9 cellular contexts compared by ENCODE assay signal in genomic region chr17:14068542-14069250, GRCh38. TPM values are rescaled to one million over a fixed set of nuclear protein-coding genes. Genes with fewer than 3 reads are reported as not detected.
DNase-seq lines count a peak whose midpoint lies in the region; ATAC-seq, FAIRE-seq and TF ChIP-seq lines count a peak whose summit lies in the region.
"Had no signal": no experiment of that assay in that cellular context is flagged by ENCODE, and none has a peak within 500 bp of the region (broad histone marks: within the 10 kb centered on the region; RNA-seq: fewer than 3 reads in every experiment).

No MANE protein-coding gene starts in this region.

- H3K4me1 Mint-ChIP-seq in activated CD4-positive, alpha-beta T cell treated with anti-CD3 and anti-CD28 coated beads, Interleukin-2, amount 10 ng/mL, durations not matched to agents 24 days and 14 days = peaks cover 49% of the 10 kb centered on the region
- peaks cover 13% of the 10 kb centered on the region for H3K4me1 Mint-ChIP-seq in astrocyte (ENCODE audit: low read depth, unreplicated experiment)

- no peaks in the 10 kb centered on the region for H3K9me3 Mint-ChIP-seq in activated CD4-positive, alpha-beta T cell treated with anti-CD3 and anti-CD28 coated beads, Interleukin-2, amount 10 ng/mL, durations not matched to agents 24 days and 14 days
- H3K9me3 Mint-ChIP-seq in astrocyte (ENCODE audit: unreplicated experiment) = no peaks in the 10 kb centered on the region

- DNase-seq in activated CD4-positive, alpha-beta T cell treated with anti-CD3 and anti-CD28 coated beads, Interleukin-2, amount 10 ng/mL, durations not matched to agents 24 days and 14 days = no peak
- no peak for DNase-seq in activated CD4-positive, alpha-beta T cell treated with anti-CD3 and anti-CD28 coated beads for 1 hour
- DNase-seq in astrocyte (ENCODE audit: low read depth) (no peak), mesendoderm (no peak), NCI-H2196 treated with DMSO at 0.1 percent for 48 hours (lab: John Stamatoyannopoulos, UW; ENCODE audit: unreplicated experiment) (no peak), Ammon's horn (ENCODE audit: low spot score) (no peak), hypothalamus (lab: John Stamatoyannopoulos, UW) (no peak)

- H3K4me3 Mint-ChIP-seq in activated CD4-positive, alpha-beta T cell treated with anti-CD3 and anti-CD28 coated beads, Interleukin-2, amount 10 ng/mL, durations not matched to agents 24 days and 14 days = peak overlapping the region; percentile 96
- H3K4me3 Mint-ChIP-seq in astrocyte (ENCODE audit: unreplicated experiment) = peak overlapping the region; percentile 97

- H4K20me1 ChIP-seq in astrocyte (ENCODE audit: insufficient read depth, low read length) = peaks cover 5% of the 10 kb centered on the region

- no peak overlapping the region for H2AK5ac ChIP-seq in mesendoderm (ENCODE audit: low read length)

- H3K27me3 ChIP-seq in astrocyte (ENCODE audit: insufficient read depth, low read length) = no peaks in the 10 kb centered on the region
- no peaks in the 10 kb centered on the region for H3K27me3 ChIP-seq in mesendoderm (ENCODE audit: insufficient read depth, low read length, poor library complexity)

- H2BK15ac ChIP-seq in mesendoderm (replicated peaks; ENCODE audit: low read depth) = no peak overlapping the region

- peaks cover 58% of the 10 kb centered on the region for H3K36me3 Mint-ChIP-seq in activated CD4-positive, alpha-beta T cell treated with anti-CD3 and anti-CD28 coated beads, Interleukin-2, amount 10 ng/mL, durations not matched to agents 24 days and 14 days (ENCODE audit: low read depth)
- peaks cover 2% of the 10 kb centered on the region for H3K36me3 Mint-ChIP-seq in astrocyte (ENCODE audit: low read depth, unreplicated experiment)

- peak overlapping the region; percentile 98 for H2AFZ ChIP-seq in astrocyte (ENCODE audit: low read depth, low read length)

- intact Hi-C loops in activated CD4-positive, alpha-beta T cell treated with anti-CD3 and anti-CD28 coated beads, Interleukin-2, amount 10 ng/mL, durations not matched to agents 24 days and 14 days (cut with micrococcal nuclease) = loop anchor here (1.0 to 2.0 kb wide), 3 partner anchors 50 to 232 kb away; no protein-coding TSS in a partner anchor

- H3K79me2 ChIP-seq in astrocyte (ENCODE audit: insufficient read depth, low read length) (peaks cover 92% of the 10 kb centered on the region), mesendoderm (ENCODE audit: control insufficient read depth, insufficient read depth, low read length) (peaks cover 27% of the 10 kb centered on the region)

- H2BK120ac ChIP-seq in mesendoderm (ENCODE audit: low read depth, low read length) = no peak overlapping the region

- H3K4me3 ChIP-seq in astrocyte (ENCODE audit: insufficient read depth, low read depth, low read length) (peak overlapping the region; percentile 99), mesendoderm (ENCODE audit: low read length) (peak overlapping the region; percentile 81)

- H3K36me3 ChIP-seq in astrocyte (ENCODE audit: insufficient read depth, low read length) (peaks cover 4% of the 10 kb centered on the region), mesendoderm (ENCODE audit: control insufficient read depth, insufficient read depth, low read length) (no peaks in the 10 kb centered on the region)

- no peak overlapping the region for H3K4ac ChIP-seq in mesendoderm (ENCODE audit: low read depth, low read length)

- H3K27ac Mint-ChIP-seq in activated CD4-positive, alpha-beta T cell treated with anti-CD3 and anti-CD28 coated beads, Interleukin-2, amount 10 ng/mL, durations not matched to agents 24 days and 14 days = peak overlapping the region; percentile 94
- peak overlapping the region; percentile 77 for H3K27ac Mint-ChIP-seq in astrocyte (ENCODE audit: unreplicated experiment)

- ATAC-seq in HG03354 (IDR thresholded peaks at IDR 0.05; ENCODE audit: poor library complexity, severe bottlenecking, unreplicated experiment) = peak; percentile 15

- no peak overlapping the region for H3K23ac ChIP-seq in mesendoderm (ENCODE audit: low read length)

- H4K5ac ChIP-seq in mesendoderm (ENCODE audit: low read length) = no peak overlapping the region

- H3K4me1 ChIP-seq in astrocyte (ENCODE audit: insufficient read depth, low read length) (peaks cover 6% of the 10 kb centered on the region), mesendoderm (ENCODE audit: control insufficient read depth, low read depth, low read length) (no peaks in the 10 kb centered on the region)

- no peak overlapping the region for H2BK5ac ChIP-seq in mesendoderm (ENCODE audit: low read length)

- WGBS in mesendoderm (ENCODE audit: extremely low coverage, insufficient coverage, low lambda C conversion rate) = no CpG with 5 or more reads among the region's 25 CpGs

- peak overlapping the region; percentile 98 for H3K9ac ChIP-seq in astrocyte (ENCODE audit: low read length)
- peak overlapping the region; percentile 85 for H3K9ac ChIP-seq in mesendoderm (ENCODE audit: low read length)

- no peak for TF ChIP-seq CTCF in astrocyte (IDR thresholded peaks at IDR 0.05; ENCODE audit: insufficient read depth, low read depth, low read length)

- peak overlapping the region; percentile 53 for H3K18ac ChIP-seq in mesendoderm (ENCODE audit: low read length)

- H3K4me2 ChIP-seq in astrocyte (ENCODE audit: low read length) (peak overlapping the region; percentile 89), mesendoderm (ENCODE audit: low read length) (peak overlapping the region; percentile 61)

- no peak overlapping the region for H4K8ac ChIP-seq in mesendoderm (ENCODE audit: low read depth, low read length)

- no peaks in the 10 kb centered on the region for H3K27me3 Mint-ChIP-seq in activated CD4-positive, alpha-beta T cell treated with anti-CD3 and anti-CD28 coated beads, Interleukin-2, amount 10 ng/mL, durations not matched to agents 24 days and 14 days
- H3K27me3 Mint-ChIP-seq in astrocyte (ENCODE audit: low read depth, unreplicated experiment) = no peaks in the 10 kb centered on the region

- H3K79me1 ChIP-seq in mesendoderm (ENCODE audit: low read length) = peaks cover 20% of the 10 kb centered on the region

- no peak for FAIRE-seq in astrocyte (lab: Jason Lieb, UNC)
- FAIRE-seq: colon had no signal

- H3K9me3 ChIP-seq in astrocyte (ENCODE audit: insufficient read depth, low read depth, low read length) = no peaks in the 10 kb centered on the region

- H3K27ac ChIP-seq in astrocyte (ENCODE audit: low read depth, low read length) (peak overlapping the region; percentile 91), mesendoderm (ENCODE audit: low read depth, low read length) (peak overlapping the region; percentile 69)

- H3K56ac ChIP-seq in mesendoderm (ENCODE audit: low read length) = peak overlapping the region; percentile 91

RNA-seq across cellular contexts. Expression of gene COX10, which starts 0.6 kb away (rescaled TPM):
- total RNA-seq in activated CD4-positive, alpha-beta T cell treated with anti-CD3 and anti-CD28 coated beads, Interleukin-2, amount 10 ng/mL, durations not matched to agents 24 days and 14 days = 33.5 and 36.1 TPM in 2 replicates
- 16.2 and 16.4 TPM in 2 replicates for total RNA-seq in astrocyte
- polyA plus RNA-seq in mesendoderm (2013, experiment 1 of 2) = 15.3 TPM
- 16.2 TPM for polyA plus RNA-seq in mesendoderm (2013, experiment 2 of 2)
